1 cellular context compared by ENCODE assay signal in genomic region chr19:45577111-45577905, GRCh38.
TF ChIP-seq lines count a peak whose summit lies in the region.

No MANE protein-coding gene starts in this region.

TF ChIP-seq in HepG2, 621 proteins besides CTCF, POLR2A, EP300 and RAD21 (continued from another document and continues in another):
- TF ChIP-seq GLMP (CRISPR knock-in tag; IDR thresholded peaks at IDR 0.05; ENCODE audit: borderline replicate concordance) (no peak), SNAPC2 (CRISPR knock-in tag; IDR thresholded peaks at IDR 0.05) (no peak; the same call in 1 of the 2 replicates), HCFC1 (IDR thresholded peaks at IDR 0.05; ENCODE audit: low read depth, low read length) (no peak), HES4 (CRISPR knock-in tag; IDR thresholded peaks at IDR 0.05; ENCODE audit: borderline replicate concordance) (no peak), PHB2 (IDR thresholded peaks at IDR 0.05; ENCODE audit: partially characterized antibody) (no peak), ZNF142 (CRISPR knock-in tag; IDR thresholded peaks at IDR 0.05) (no peak), ZNF121 (CRISPR knock-in tag; IDR thresholded peaks at IDR 0.05) (no peak), ZNF576 (CRISPR knock-in tag; IDR thresholded peaks at IDR 0.05) (no peak), TFAP4 (IDR thresholded peaks at IDR 0.05; ENCODE audit: borderline replicate concordance, low read depth) (peak; percentile 72; the same call in 1 of the 2 replicates), HNRNPK (IDR thresholded peaks at IDR 0.05; ENCODE audit: low read depth, low read length, poor library complexity, severe bottlenecking) (no peak), NFKB2 (CRISPR knock-in tag; IDR thresholded peaks at IDR 0.05; ENCODE audit: borderline replicate concordance) (no peak), ZNF709 (CRISPR knock-in tag; IDR thresholded peaks at IDR 0.05) (no peak), GMEB1 (CRISPR knock-in tag; IDR thresholded peaks at IDR 0.05; ENCODE audit: borderline replicate concordance) (peak; percentile 66; the same call in 1 of the 2 replicates), ZNF496 (CRISPR knock-in tag; IDR thresholded peaks at IDR 0.05; ENCODE audit: insufficient replicate concordance) (no peak), SMYD3 (CRISPR knock-in tag; IDR thresholded peaks at IDR 0.05) (no peak), SRY (CRISPR knock-in tag; IDR thresholded peaks at IDR 0.05) (no peak), ASH2L (IDR thresholded peaks at IDR 0.05; ENCODE audit: insufficient read length, low read depth, low read length) (no peak), USF2 (IDR thresholded peaks at IDR 0.05; ENCODE audit: low read depth, low read length) (no peak), USF2 (CRISPR knock-in tag; IDR thresholded peaks at IDR 0.05; ENCODE audit: borderline replicate concordance) (no peak), ZNF446 (CRISPR knock-in tag; IDR thresholded peaks at IDR 0.05) (no peak), CSRNP2 (CRISPR knock-in tag; conservative IDR thresholded peaks at IDR 0.05; ENCODE audit: low read depth) (no peak), RAD51 (IDR thresholded peaks at IDR 0.05; ENCODE audit: borderline replicate concordance) (no peak), ZNF276 (CRISPR knock-in tag; IDR thresholded peaks at IDR 0.05; ENCODE audit: low read depth) (no peak), ZNF382 (CRISPR knock-in tag; IDR thresholded peaks at IDR 0.05; ENCODE audit: borderline replicate concordance) (no peak), HDAC2 (CRISPR knock-in tag; IDR thresholded peaks at IDR 0.05) (peak; percentile 58), THAP7 (CRISPR knock-in tag; IDR thresholded peaks at IDR 0.05) (no peak), CBFB (CRISPR knock-in tag; IDR thresholded peaks at IDR 0.05) (no peak), MAFK (conservative IDR thresholded peaks at IDR 0.05 in 1 of 2, IDR thresholded peaks at IDR 0.05 in 1 of 2; ENCODE audit: low read length in 2 of 2) (peak in 1 of 2 experiments; percentile 50; a peak in 1 of 4 replicates), GATAD2A (CRISPR knock-in tag; IDR thresholded peaks at IDR 0.05) (peak; percentile 53; the same call in 1 of the 2 replicates), ZNF101 (CRISPR knock-in tag; IDR thresholded peaks at IDR 0.05; ENCODE audit: borderline replicate concordance, low read depth) (no peak), ZGPAT (CRISPR knock-in tag; IDR thresholded peaks at IDR 0.05) (no peak; the same call in 1 of the 2 replicates), PTBP1 (IDR thresholded peaks at IDR 0.05; ENCODE audit: low read depth, low read length, poor library complexity, severe bottlenecking) (no peak), MXD4 (CRISPR knock-in tag; IDR thresholded peaks at IDR 0.05) (peak; percentile 51; the same call in 1 of the 2 replicates), HNRNPL (IDR thresholded peaks at IDR 0.05; ENCODE audit: low read depth, low read length) (no peak), PAF1 (CRISPR knock-in tag; IDR thresholded peaks at IDR 0.05) (no peak), SETDB1 (CRISPR knock-in tag; IDR thresholded peaks at IDR 0.05; ENCODE audit: borderline replicate concordance) (no peak), ZNF678 (CRISPR knock-in tag; IDR thresholded peaks at IDR 0.05) (no peak), ZNF883 (CRISPR knock-in tag; IDR thresholded peaks at IDR 0.05; ENCODE audit: not compliant biosample characterization) (no peak), BRF2 (CRISPR knock-in tag; IDR thresholded peaks at IDR 0.05) (no peak), NPAS2 (CRISPR knock-in tag; IDR thresholded peaks at IDR 0.05; ENCODE audit: borderline replicate concordance) (no peak), PBX2 (CRISPR knock-in tag; IDR thresholded peaks at IDR 0.05) (no peak), SATB2 (CRISPR knock-in tag; IDR thresholded peaks at IDR 0.05) (no peak)
